Comparison of ENCODE assay signal across 21 cellular contexts in genomic region chr2:65620524-65620923, GRCh38.
A peak's percentile ranks its signal among the peaks of the same experiment; 100 is the strongest.
DNase-seq lines count a peak whose midpoint lies in the region; ATAC-seq and TF ChIP-seq lines count a peak whose summit lies in the region.
"Had no signal": no experiment of that assay in that cellular context is flagged by ENCODE, and none has a peak within 500 bp of the region (broad histone marks: within the 10 kb centered on the region; RNA-seq: fewer than 3 reads in every experiment).

No MANE protein-coding gene starts in this region.

- WGBS in hepatocyte (ENCODE audit: low lambda C conversion rate, missing lambda C conversion rate): 78% methylated on average over 1 of the region's 1 CpG

- CTCF ChIA-PET in A673 (lab: Charles Lee): interaction anchor here (0.6 kb wide), 4 partner anchors 66 to 955 kb away, joined by 4 to 10 read pairs (median 8); no protein-coding TSS in a partner anchor
- CTCF ChIA-PET in activated CD4-positive, alpha-beta T cell treated with anti-CD3 and anti-CD28 coated beads, Interleukin-2, amount 10 ng/mL, durations not matched to agents 7 days and 5 days (lab: Charles Lee): interaction anchor here (0.5 to 0.8 kb wide), 3 partner anchors 133 to 556 kb away, joined by 3 to 4 read pairs (median 3); no protein-coding TSS in a partner anchor

- H3K27ac ChIP-seq in A673 (ENCODE audit: low read depth, low read length, poor library complexity, severe bottlenecking): no peak overlapping the region
- H3K27ac ChIP-seq in hepatocyte: no peak overlapping the region
- H3K27ac ChIP-seq: adrenal gland, RWPE1 had no signal

- H3K4me3 ChIP-seq in A673 (ENCODE audit: low read depth, low read length, poor library complexity, severe bottlenecking) (no peak overlapping the region), adipocyte (ENCODE audit: low read length) (no peak overlapping the region), hepatocyte (no peak overlapping the region)
- H3K4me3 ChIP-seq: adrenal gland had no signal

- no peaks in the 10 kb centered on the region for H3K9me2 ChIP-seq in hepatocyte (replicated peaks; ENCODE audit: insufficient read depth)

- POLR2A ChIA-PET in A673 (lab: Charles Lee; ENCODE audit: low non-redundant PET): no interaction called here
- POLR2A ChIA-PET in activated CD4-positive, alpha-beta T cell treated with anti-CD3 and anti-CD28 coated beads, Interleukin-2, amount 10 ng/mL, durations not matched to agents 7 days and 5 days (lab: Charles Lee): no interaction called here

- no peaks in the 10 kb centered on the region for H3K36me3 ChIP-seq in A673 (ENCODE audit: insufficient read depth, low read length, poor library complexity, severe bottlenecking)
- no peaks in the 10 kb centered on the region for H3K36me3 ChIP-seq in adipocyte (ENCODE audit: control insufficient read depth, insufficient read depth, low read length, severe bottlenecking)
- H3K36me3 ChIP-seq in hepatocyte (replicated peaks; ENCODE audit: insufficient read depth, low read depth): no peaks in the 10 kb centered on the region
- H3K36me3 ChIP-seq: adrenal gland had no signal

- H3K27ac Mint-ChIP-seq in activated CD4-positive, alpha-beta T cell treated with anti-CD3 and anti-CD28 coated beads, Interleukin-2, amount 10 ng/mL, durations not matched to agents 7 days and 5 days: no peak overlapping the region
- H3K27ac Mint-ChIP-seq: activated B cell treated with CpG ODN at 0.5 μM for 24 hours; activated CD8-positive, alpha-beta T cell treated with anti-CD3 and anti-CD28 coated beads for 36 hours; natural killer cell had no signal

- no peak overlapping the region for H3K4me2 ChIP-seq in hepatocyte

- H3K4me3 Mint-ChIP-seq in activated CD4-positive, alpha-beta T cell treated with anti-CD3 and anti-CD28 coated beads, Interleukin-2, amount 10 ng/mL, durations not matched to agents 7 days and 5 days: no peak overlapping the region
- H3K4me3 Mint-ChIP-seq: activated B cell treated with CpG ODN at 0.5 μM for 24 hours; activated CD8-positive, alpha-beta T cell treated with anti-CD3 and anti-CD28 coated beads for 36 hours; natural killer cell had no signal

- no TSS peak for BruUV-seq in A673 (replicated peaks; lab: Mats Ljungman, UMichigan)

- TF ChIP-seq EP300 in Ishikawa (IDR thresholded peaks at IDR 0.05; ENCODE audit: borderline replicate concordance): no peak

- no peaks in the 10 kb centered on the region for H3K36me3 Mint-ChIP-seq in activated CD4-positive, alpha-beta T cell treated with anti-CD3 and anti-CD28 coated beads, Interleukin-2, amount 10 ng/mL, durations not matched to agents 7 days and 5 days (ENCODE audit: low read depth)
- H3K36me3 Mint-ChIP-seq: natural killer cell had no signal

- no peak overlapping the region for H2AFZ ChIP-seq in hepatocyte

- no peak overlapping the region for H3K9ac ChIP-seq in adipocyte (ENCODE audit: low read length)

- H3K27me3 ChIP-seq in A673 (replicated peaks; ENCODE audit: insufficient read depth, low read depth, low read length, poor library complexity) (no peaks in the 10 kb centered on the region), adipocyte (replicated peaks; ENCODE audit: control insufficient read depth, insufficient read depth, low read length) (peaks cover 30% of the 10 kb centered on the region), hepatocyte (no peaks in the 10 kb centered on the region)
- H3K27me3 ChIP-seq: adrenal gland had no signal

- DNase-seq in A673 (ENCODE audit: low spot score) (peak; percentile 49), adipocyte (ENCODE audit: low read depth) (peak; percentile 35), hepatocyte (ENCODE audit: low spot score) (no peak), globus pallidus (ENCODE audit: low spot score) (no peak)
- DNase-seq in stimulated activated CD4-positive, alpha-beta T cell treated with anti-CD3 and anti-CD28 coated beads, Interleukin-2, amount 100 ng/mL, for 24 hours: no peak
- no peak for DNase-seq in activated CD4-positive, alpha-beta T cell treated with anti-CD3 and anti-CD28 coated beads, Interleukin-2, amount 10 ng/mL, durations not matched to agents 7 days and 5 days
- DNase-seq: activated B cell treated with CpG ODN at 0.5 μM for 24 hours; activated CD8-positive, alpha-beta T cell treated with anti-CD3 and anti-CD28 coated beads for 36 hours; activated gamma-delta T cell treated with Interleukin-2 at 50 U/mL for 16 hours; activated T-cell treated with anti-CD3 and anti-CD28 coated beads, Interleukin-2, amount 50 U/mL, for 1 hour; adrenal gland; dermis blood vessel endothelial cell; natural killer cell; NCI-H1092; NCI-H2029; NCI-H446; T1000 had no signal

- peak; percentile 47 for TF ChIP-seq RAD21 in Ishikawa (IDR thresholded peaks at IDR 0.05; ENCODE audit: low read depth)

- intact Hi-C loops in A673 (cut with micrococcal nuclease; ENCODE audit: unreplicated experiment): no loop called here

- no peaks in the 10 kb centered on the region for H3K9me3 ChIP-seq in A673 (ENCODE audit: low read depth, low read length, poor library complexity, severe bottlenecking)
- H3K9me3 ChIP-seq in adipocyte (ENCODE audit: control insufficient read depth, low read length): no peaks in the 10 kb centered on the region
- H3K9me3 ChIP-seq in hepatocyte (ENCODE audit: low read depth): no peaks in the 10 kb centered on the region
- H3K9me3 ChIP-seq: adrenal gland had no signal

- no peaks in the 10 kb centered on the region for H3K79me2 ChIP-seq in hepatocyte

- H3K4me1 Mint-ChIP-seq in activated CD4-positive, alpha-beta T cell treated with anti-CD3 and anti-CD28 coated beads, Interleukin-2, amount 10 ng/mL, durations not matched to agents 7 days and 5 days: peaks cover 12% of the 10 kb centered on the region
- H3K4me1 Mint-ChIP-seq: natural killer cell had no signal

- peaks cover 12% of the 10 kb centered on the region for H3K27me3 Mint-ChIP-seq in activated CD4-positive, alpha-beta T cell treated with anti-CD3 and anti-CD28 coated beads, Interleukin-2, amount 10 ng/mL, durations not matched to agents 7 days and 5 days

- H3K4me1 ChIP-seq in A673 (ENCODE audit: insufficient read depth, low read length, poor library complexity, severe bottlenecking): peaks cover 9% of the 10 kb centered on the region
- no peaks in the 10 kb centered on the region for H3K4me1 ChIP-seq in adipocyte (ENCODE audit: control insufficient read depth, insufficient read depth, low read length)
- peaks cover 3% of the 10 kb centered on the region for H3K4me1 ChIP-seq in hepatocyte (ENCODE audit: insufficient read depth)
- H3K4me1 ChIP-seq: adrenal gland had no signal

- TF ChIP-seq CTCF in A673 (conservative IDR thresholded peaks at IDR 0.05; ENCODE audit: low read depth, low read length) (peak; percentile 52), hepatocyte (IDR thresholded peaks at IDR 0.05; ENCODE audit: poor library complexity) (peak; percentile 48)

- ATAC-seq in GM21717 (IDR thresholded peaks at IDR 0.05; ENCODE audit: unreplicated experiment): no peak
- ATAC-seq: activated CD8-positive, alpha-beta T cell treated with anti-CD3 and anti-CD28 coated beads for 36 hours; left lobe of liver; natural killer cell had no signal

- H4K20me1 ChIP-seq in hepatocyte (ENCODE audit: insufficient read depth, poor library complexity, severe bottlenecking): no peaks in the 10 kb centered on the region

- H3K9me3 Mint-ChIP-seq in activated CD4-positive, alpha-beta T cell treated with anti-CD3 and anti-CD28 coated beads, Interleukin-2, amount 10 ng/mL, durations not matched to agents 7 days and 5 days: no peaks in the 10 kb centered on the region
- H3K9me3 Mint-ChIP-seq: activated B cell treated with CpG ODN at 0.5 μM for 24 hours; activated CD8-positive, alpha-beta T cell treated with anti-CD3 and anti-CD28 coated beads for 36 hours; natural killer cell had no signal

TF ChIP-seq in Ishikawa, 13 proteins besides CTCF, POLR2A, EP300 and RAD21 (continues in another document):
- TF ChIP-seq MAX (IDR thresholded peaks at IDR 0.05): no peak
- no peak for TF ChIP-seq YY1 (IDR thresholded peaks at IDR 0.05; ENCODE audit: low read depth)
- no peak for TF ChIP-seq TAF1 (IDR thresholded peaks at IDR 0.05; ENCODE audit: low read depth)
- TF ChIP-seq ZBTB7A (IDR thresholded peaks at IDR 0.05; ENCODE audit: low read depth): no peak
- TF ChIP-seq, protein P1, sequence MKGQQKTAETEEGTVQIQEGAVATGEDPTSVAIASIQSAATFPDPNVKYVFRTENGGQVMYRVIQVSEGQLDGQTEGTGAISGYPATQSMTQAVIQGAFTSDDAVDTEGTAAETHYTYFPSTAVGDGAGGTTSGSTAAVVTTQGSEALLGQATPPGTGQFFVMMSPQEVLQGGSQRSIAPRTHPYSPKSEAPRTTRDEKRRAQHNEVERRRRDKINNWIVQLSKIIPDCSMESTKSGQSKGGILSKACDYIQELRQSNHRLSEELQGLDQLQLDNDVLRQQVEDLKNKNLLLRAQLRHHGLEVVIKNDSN (IDR thresholded peaks at IDR 0.05): no peak
- no peak for TF ChIP-seq FOXM1 (IDR thresholded peaks at IDR 0.05; ENCODE audit: borderline replicate concordance, low read depth)
- TF ChIP-seq NFIC (IDR thresholded peaks at IDR 0.05): no peak
- no peak for TF ChIP-seq CEBPB (IDR thresholded peaks at IDR 0.05)
- no peak for TF ChIP-seq EGR1 (IDR thresholded peaks at IDR 0.05)
- no peak for TF ChIP-seq TEAD4 (IDR thresholded peaks at IDR 0.05)
- no peak for TF ChIP-seq CREB1 (IDR thresholded peaks at IDR 0.05; ENCODE audit: low read depth)

Comparison
In these comparisons a context has a peak if more than half of its experiments do, and no peak if none do; other contexts are left out.
1. DNase-seq: peak in A673 (single experiment) and adipocyte (single experiment); none in hepatocyte (single experiment), globus pallidus (single experiment), stimulated activated CD4-positive, alpha-beta T cell treated with anti-CD3 and anti-CD28 coated beads, Interleukin-2, amount 100 ng/mL, for 24 hours (0 of 2) and activated CD4-positive, alpha-beta T cell treated with anti-CD3 and anti-CD28 coated beads, Interleukin-2, amount 10 ng/mL, durations not matched to agents 7 days and 5 days (single experiment).